Comparison of ENCODE assay signal across 2 cellular contexts in genomic region chr2:158042666-158043065, GRCh38.
TF ChIP-seq lines count a peak whose summit lies in the region.

No MANE protein-coding gene starts in this region.

TF ChIP-seq in liver, 16 proteins besides CTCF, POLR2A, EP300 and RAD21:
- TF ChIP-seq REST (IDR thresholded peaks at IDR 0.05) (no peak), EGR1 (IDR thresholded peaks at IDR 0.05; ENCODE audit: low read depth in 2 of 2) (no peak), RXRA (IDR thresholded peaks at IDR 0.05) (no peak), NR2F2 (IDR thresholded peaks at IDR 0.05) (no peak), HNF4A (conservative IDR thresholded peaks at IDR 0.05) (no peak), GABPA (IDR thresholded peaks at IDR 0.05 in 1 of 2, conservative IDR thresholded peaks at IDR 0.05 in 1 of 2) (no peak), MAX (IDR thresholded peaks at IDR 0.05) (no peak)

TF ChIP-seq in HepG2, 621 proteins besides CTCF, POLR2A, EP300 and RAD21 (continued from another document):
- no peak for TF ChIP-seq DNMT1 (CRISPR knock-in tag; IDR thresholded peaks at IDR 0.05)
- no peak for TF ChIP-seq CENPT (CRISPR knock-in tag; IDR thresholded peaks at IDR 0.05; ENCODE audit: low read depth)
- no peak for TF ChIP-seq PITX1 (CRISPR knock-in tag; IDR thresholded peaks at IDR 0.05)
- no peak for TF ChIP-seq PBX3 (CRISPR knock-in tag; IDR thresholded peaks at IDR 0.05; ENCODE audit: borderline replicate concordance)
- TF ChIP-seq DR1 (CRISPR knock-in tag; IDR thresholded peaks at IDR 0.05) = no peak
- TF ChIP-seq MATR3 (CRISPR knock-in tag; IDR thresholded peaks at IDR 0.05) = no peak
- TF ChIP-seq ZBTB34 (CRISPR knock-in tag; IDR thresholded peaks at IDR 0.05) = no peak
- TF ChIP-seq ZSCAN31 (CRISPR knock-in tag; IDR thresholded peaks at IDR 0.05; ENCODE audit: low read depth) = no peak
TF ChIP-seq in HepG2: peak in this region for 0.
